In genomic region chr19:7830823-7831222, GRCh38 we compare ENCODE assay signal across 9 cellular contexts. TPM values are rescaled to one million over a fixed set of nuclear protein-coding genes. Genes with fewer than 3 reads are reported as not detected.
A peak's percentile ranks its signal among the peaks of the same experiment; 100 is the strongest.
DNase-seq lines count a peak whose midpoint lies in the region; ATAC-seq, FAIRE-seq and TF ChIP-seq lines count a peak whose summit lies in the region.
"Had no signal": no experiment of that assay in that cellular context is flagged by ENCODE, and none has a peak within 500 bp of the region (broad histone marks: within the 10 kb centered on the region; RNA-seq: fewer than 3 reads in every experiment).

No MANE protein-coding gene starts in this region.

- no peak for TF ChIP-seq RAD21 in HepG2 (CRISPR knock-in tag; IDR thresholded peaks at IDR 0.05)

- in situ Hi-C loops in HepG2 (cut with HindIII; ENCODE audit: extremely low pct_ligation_motif_present, low pct_unique_long_range_greater_than_20kb), result no loop called here

- no peak for DNase-seq in activated T-cell treated with anti-CD3 and anti-CD28 coated beads, Interleukin-2, amount 50 U/mL, for 72 hours
- DNase-seq in activated T-cell treated with anti-CD3 and anti-CD28 coated beads for 4 hours (no peak), HepG2 (ENCODE audit: low spot score) (no peak), tibial artery (no peak), erythroblast (lab: John Stamatoyannopoulos, UW) (no peak)
- DNase-seq in activated naive CD8-positive, alpha-beta T cell treated with anti-CD3 and anti-CD28 coated beads, Interleukin-2, amount 50 U/mL, for 24 hours, result no peak
- no peak for DNase-seq in stimulated activated CD4-positive, alpha-beta T cell treated with anti-CD3 and anti-CD28 coated beads, Interleukin-1b, Interleukin-23, amount 100 ng/mL, for 48 hours

- peaks cover 16% of the 10 kb centered on the region for H3K27me3 Mint-ChIP-seq in activated T-cell treated with anti-CD3 and anti-CD28 coated beads, Interleukin-2, amount 50 U/mL, for 72 hours (ENCODE audit: low read depth)
- peaks cover 4% of the 10 kb centered on the region for H3K27me3 Mint-ChIP-seq in activated naive CD8-positive, alpha-beta T cell treated with anti-CD3 and anti-CD28 coated beads, Interleukin-2, amount 50 U/mL, for 24 hours

- H3K4me1 ChIP-seq in HepG2 (ENCODE audit: insufficient read depth, low read length) (peaks cover 41% of the 10 kb centered on the region), tibial artery (peaks cover 0 to 33% (median 17%) of the 10 kb centered on the region in 4 donors)

- TF ChIP-seq CTCF in HepG2 (CRISPR knock-in tag; IDR thresholded peaks at IDR 0.05), result no peak
- no peak for TF ChIP-seq CTCF in tibial artery (IDR thresholded peaks at IDR 0.05)

- peaks cover 25% of the 10 kb centered on the region for H3K4me1 Mint-ChIP-seq in activated T-cell treated with anti-CD3 and anti-CD28 coated beads, Interleukin-2, amount 50 U/mL, for 72 hours (ENCODE audit: low read depth)
- peaks cover 17% of the 10 kb centered on the region for H3K4me1 Mint-ChIP-seq in activated naive CD8-positive, alpha-beta T cell treated with anti-CD3 and anti-CD28 coated beads, Interleukin-2, amount 50 U/mL, for 24 hours

- intact Hi-C loops in HepG2 (cut with micrococcal nuclease; ENCODE audit: unreplicated experiment) (no loop called here), tibial artery (cut with DNase I; ENCODE audit: low total_unique reads) (no loop called here)

- TF ChIP-seq POLR2A in HepG2 (IDR thresholded peaks at IDR 0.05; ENCODE audit: insufficient read depth in 1 of 2, low read depth in 2 of 2, low read length in 2 of 2), result no peak
- no peak for TF ChIP-seq POLR2A in erythroblast (IDR thresholded peaks at IDR 0.05; ENCODE audit: low read length)

- peak overlapping the region; percentile 57 to 74 (median 73); a peak in 5 of 6 replicates for H3K4me3 ChIP-seq in HepG2 (replicated peaks in 1 of 3; ENCODE audit: insufficient read depth in 1 of 3, low read depth in 2 of 3, low read length in 3 of 3)
- H3K4me3 ChIP-seq in tibial artery, result peak overlapping the region; percentile 82 to 95

- no peak overlapping the region for H3K27ac ChIP-seq in HepG2 (ENCODE audit: extremely low read length, insufficient read depth, low read length)
- H3K27ac ChIP-seq in tibial artery, result no peak overlapping the region

- ATAC-seq in activated T-cell treated with anti-CD3 and anti-CD28 coated beads, Interleukin-2, amount 50 U/mL, for 72 hours (replicated peaks in 1 of 2), result no peak
- ATAC-seq in activated naive CD8-positive, alpha-beta T cell treated with anti-CD3 and anti-CD28 coated beads, Interleukin-2, amount 50 U/mL, for 24 hours, result no peak
- no peak for ATAC-seq in HepG2
- no peak for ATAC-seq in HG03159 (IDR thresholded peaks at IDR 0.05; ENCODE audit: unreplicated experiment)

- peak overlapping the region; percentile 68 for H3K4me2 ChIP-seq in HepG2 (ENCODE audit: low read depth, low read length)

- H3K27me3 ChIP-seq in HepG2 (ENCODE audit: control insufficient read depth in 1 of 2, insufficient read depth in 2 of 2, low read length in 2 of 2) (peaks cover 1 to 4% of the 10 kb centered on the region in 2 experiments; a peak in 2 of 5 replicates), tibial artery (peaks cover under 1 to 2% of the 10 kb centered on the region in 2 donors)

- CTCF ChIA-PET in HepG2 (lab: Yijun Ruan, JAX; ENCODE audit: low intra/inter-chr PET ratio, low total read pairs), result interaction anchor here (1.2 kb wide), 1 partner anchor 22 kb away, joined by 5 read pairs; no protein-coding TSS in a partner anchor

- H3K36me3 ChIP-seq in HepG2 (replicated peaks in 1 of 2; ENCODE audit: control insufficient read depth in 1 of 2, insufficient read depth in 2 of 2, low read length in 2 of 2) (no peaks in the 10 kb centered on the region), tibial artery (no peaks in the 10 kb centered on the region)

- TF ChIP-seq EP300 in HepG2 (IDR thresholded peaks at IDR 0.05; ENCODE audit: low read depth in 2 of 2, low read length in 2 of 2), result no peak
- no peak for TF ChIP-seq EP300 in HepG2 (CRISPR knock-in tag; IDR thresholded peaks at IDR 0.05; ENCODE audit: borderline replicate concordance)

- no peaks in the 10 kb centered on the region for H4K20me1 ChIP-seq in HepG2 (ENCODE audit: insufficient read depth, low read length)

- no TSS peak for BruUV-seq in HepG2 (replicated peaks; lab: Mats Ljungman, UMichigan)

- H3K79me2 ChIP-seq in HepG2 (ENCODE audit: insufficient read depth, low read length), result no peaks in the 10 kb centered on the region

- 11% methylated on average over 6 of the region's 7 CpGs for WGBS in HepG2 (ENCODE audit: low lambda C conversion rate)

- no peaks in the 10 kb centered on the region for H3K9me3 Mint-ChIP-seq in activated T-cell treated with anti-CD3 and anti-CD28 coated beads, Interleukin-2, amount 50 U/mL, for 72 hours
- H3K9me3 Mint-ChIP-seq in activated naive CD8-positive, alpha-beta T cell treated with anti-CD3 and anti-CD28 coated beads, Interleukin-2, amount 50 U/mL, for 24 hours, result no peaks in the 10 kb centered on the region

- peak overlapping the region; percentile 72 to 84 for H3K4me3 Mint-ChIP-seq in activated T-cell treated with anti-CD3 and anti-CD28 coated beads, Interleukin-2, amount 50 U/mL, for 72 hours
- peak overlapping the region; percentile 73 for H3K4me3 Mint-ChIP-seq in activated naive CD8-positive, alpha-beta T cell treated with anti-CD3 and anti-CD28 coated beads, Interleukin-2, amount 50 U/mL, for 24 hours

- POLR2A ChIA-PET in HepG2 (lab: Yijun Ruan, JAX), result interaction anchor here (1.4 to 1.9 kb wide), 2 partner anchors 57 to 113 kb away, joined by 4 to 8 read pairs; partner anchors contain the start of genes LRRC8E and TIMM44

- peak overlapping the region; percentile 42; the same call in 1 of the 2 replicates for H3K9ac ChIP-seq in HepG2 (ENCODE audit: insufficient read depth, low read depth, low read length)

- no peak overlapping the region for H2AFZ ChIP-seq in HepG2 (ENCODE audit: low read length)

- H3K27ac Mint-ChIP-seq in activated T-cell treated with anti-CD3 and anti-CD28 coated beads, Interleukin-2, amount 50 U/mL, for 72 hours, result no peak overlapping the region
- no peak overlapping the region for H3K27ac Mint-ChIP-seq in activated naive CD8-positive, alpha-beta T cell treated with anti-CD3 and anti-CD28 coated beads, Interleukin-2, amount 50 U/mL, for 24 hours

- no peaks in the 10 kb centered on the region for H3K36me3 Mint-ChIP-seq in activated T-cell treated with anti-CD3 and anti-CD28 coated beads, Interleukin-2, amount 50 U/mL, for 72 hours (ENCODE audit: insufficient read depth in 2 of 2)
- no peaks in the 10 kb centered on the region for H3K36me3 Mint-ChIP-seq in activated naive CD8-positive, alpha-beta T cell treated with anti-CD3 and anti-CD28 coated beads, Interleukin-2, amount 50 U/mL, for 24 hours (ENCODE audit: low read depth)

- H3K9me3 ChIP-seq in HepG2 (ENCODE audit: low read length), result no peaks in the 10 kb centered on the region
- no peaks in the 10 kb centered on the region for H3K9me3 ChIP-seq in tibial artery

- FAIRE-seq in HepG2 (lab: Jason Lieb, UNC), result no peak

RNA-seq across cellular contexts. Expression of gene EVI5L, which starts 0.8 kb away (rescaled TPM):
- 10 to 100 TPM in 1 of 2 donors, 1 to 10 TPM in 1; 7.8 to 10.4 TPM for total RNA-seq in activated T-cell treated with anti-CD3 and anti-CD28 coated beads, Interleukin-2, amount 50 U/mL, for 72 hours
- total RNA-seq in HepG2 (2016; rRNA removed; fragmentation: Illumina TruSeq; extraction: Trizol), result 1.3 and 1.7 TPM in 2 replicates
- 0.61 and 0.62 TPM in 2 replicates for total RNA-seq in HepG2 (2016; cell fraction: cytosol; rRNA removed; fragmentation: Illumina TruSeq; extraction: Trizol; ENCODE audit: low read depth)
- 1.1 and 1.6 TPM in 2 replicates for total RNA-seq in HepG2 (2016; cell fraction: insoluble cytoplasmic fraction; rRNA removed; fragmentation: Illumina TruSeq; extraction: Trizol)
- 1.6 and 1.7 TPM in 2 replicates for total RNA-seq in HepG2 (2016; cell fraction: membrane; rRNA removed; fragmentation: Illumina TruSeq; extraction: Trizol)
- total RNA-seq in HepG2 (2016; cell fraction: nucleus; rRNA removed; fragmentation: Illumina TruSeq; extraction: Trizol), result 1.2 and 1.7 TPM in 2 replicates
- polyA plus RNA-seq in HepG2 (2011; rRNA removed), result 2.4 and 3.1 TPM in 2 replicates
- polyA plus RNA-seq in HepG2 (2011; cell fraction: cytosol; rRNA removed), result 2.1 and 2.9 TPM in 2 replicates
- polyA plus RNA-seq in HepG2 (2011; cell fraction: nucleus; rRNA removed), result 8.0 and 8.2 TPM in 2 replicates
- polyA plus RNA-seq in HepG2 (2012), result 3.2 TPM in 2 replicates
- 0.58 and 0.84 TPM in 2 replicates for polyA plus RNA-seq in HepG2 (2016; cell fraction: cytosol; fragmentation: Illumina TruSeq; extraction: Trizol; ENCODE audit: low read depth)
- polyA plus RNA-seq in HepG2 (2016; cell fraction: insoluble cytoplasmic fraction; fragmentation: Illumina TruSeq; extraction: Trizol; ENCODE audit: low read depth), result 1.7 and 2.0 TPM in 2 replicates
- polyA plus RNA-seq in HepG2 (2016; cell fraction: membrane; fragmentation: Illumina TruSeq; extraction: Trizol; ENCODE audit: low read depth), result 1.4 and 1.6 TPM in 2 replicates
- polyA plus RNA-seq in HepG2 (2016; cell fraction: nucleus; fragmentation: Illumina TruSeq; extraction: Trizol; ENCODE audit: insufficient read depth, low read depth), result 3.6 and 4.8 TPM in 2 replicates
- polyA minus RNA-seq in HepG2 (2011; rRNA and poly(A)+ RNA removed; ENCODE audit: low replicate concordance), result 6.3 and 14.8 TPM in 2 replicates
- polyA minus RNA-seq in HepG2 (2011; cell fraction: cytosol; rRNA and poly(A)+ RNA removed), result 1.1 and 1.3 TPM in 2 replicates
- 1.9 and 2.9 TPM in 2 replicates for polyA minus RNA-seq in HepG2 (2011; cell fraction: nucleus; rRNA and poly(A)+ RNA removed)

RNA-seq across cellular contexts. Expression of gene PRR36, which starts 43.4 kb away (rescaled TPM):
- under 1 TPM; 0.63 to 0.96 TPM for total RNA-seq in activated T-cell treated with anti-CD3 and anti-CD28 coated beads, Interleukin-2, amount 50 U/mL, for 72 hours
- 0.07 TPM in 2 replicates for total RNA-seq in HepG2 (2016; rRNA removed; fragmentation: Illumina TruSeq; extraction: Trizol)
- total RNA-seq in HepG2 (2016; cell fraction: cytosol; rRNA removed; fragmentation: Illumina TruSeq; extraction: Trizol; ENCODE audit: low read depth), result 0.30 TPM in 1 of 2 replicates, not detected in the other
- 0.09 and 0.30 TPM in 2 replicates for total RNA-seq in HepG2 (2016; cell fraction: insoluble cytoplasmic fraction; rRNA removed; fragmentation: Illumina TruSeq; extraction: Trizol)
- 0.15 and 0.17 TPM in 2 replicates for total RNA-seq in HepG2 (2016; cell fraction: membrane; rRNA removed; fragmentation: Illumina TruSeq; extraction: Trizol)
- total RNA-seq in HepG2 (2016; cell fraction: nucleus; rRNA removed; fragmentation: Illumina TruSeq; extraction: Trizol), result 0.09 and 0.22 TPM in 2 replicates
- 0.17 TPM in 2 replicates for polyA plus RNA-seq in HepG2 (2011; rRNA removed)
- 0.05 and 0.13 TPM in 2 replicates for polyA plus RNA-seq in HepG2 (2011; cell fraction: cytosol; rRNA removed)
- 0.73 and 1.3 TPM in 2 replicates for polyA plus RNA-seq in HepG2 (2011; cell fraction: nucleus; rRNA removed)
- polyA plus RNA-seq in HepG2 (2012), result 1.5 and 1.8 TPM in 2 replicates
- polyA plus RNA-seq in HepG2 (2016; cell fraction: cytosol; fragmentation: Illumina TruSeq; extraction: Trizol; ENCODE audit: low read depth), result 0.23 and 0.25 TPM in 2 replicates
- 0.54 and 0.83 TPM in 2 replicates for polyA plus RNA-seq in HepG2 (2016; cell fraction: insoluble cytoplasmic fraction; fragmentation: Illumina TruSeq; extraction: Trizol; ENCODE audit: low read depth)
- polyA plus RNA-seq in HepG2 (2016; cell fraction: membrane; fragmentation: Illumina TruSeq; extraction: Trizol; ENCODE audit: low read depth), result 0.34 and 0.41 TPM in 2 replicates
- polyA plus RNA-seq in HepG2 (2016; cell fraction: nucleus; fragmentation: Illumina TruSeq; extraction: Trizol; ENCODE audit: insufficient read depth, low read depth), result 1.3 and 1.5 TPM in 2 replicates
- polyA minus RNA-seq in HepG2 (2011; rRNA and poly(A)+ RNA removed; ENCODE audit: low replicate concordance), result 0.34 TPM in 1 of 2 replicates, not detected in the other
- polyA minus RNA-seq in HepG2 (2011; cell fraction: cytosol; rRNA and poly(A)+ RNA removed), result 0.97 and 1.1 TPM in 2 replicates
- 0.25 and 0.26 TPM in 2 replicates for polyA minus RNA-seq in HepG2 (2011; cell fraction: nucleus; rRNA and poly(A)+ RNA removed)

RNA-seq across cellular contexts. Expression of gene LRRC8E, which starts 57.5 kb away (rescaled TPM):
- not detected for total RNA-seq in activated T-cell treated with anti-CD3 and anti-CD28 coated beads, Interleukin-2, amount 50 U/mL, for 72 hours
- 4.0 and 8.0 TPM in 2 replicates for total RNA-seq in HepG2 (2016; rRNA removed; fragmentation: Illumina TruSeq; extraction: Trizol)
- total RNA-seq in HepG2 (2016; cell fraction: cytosol; rRNA removed; fragmentation: Illumina TruSeq; extraction: Trizol; ENCODE audit: low read depth), result 0.97 and 1.0 TPM in 2 replicates
- 4.0 and 9.1 TPM in 2 replicates for total RNA-seq in HepG2 (2016; cell fraction: insoluble cytoplasmic fraction; rRNA removed; fragmentation: Illumina TruSeq; extraction: Trizol)
- total RNA-seq in HepG2 (2016; cell fraction: membrane; rRNA removed; fragmentation: Illumina TruSeq; extraction: Trizol), result 2.2 and 3.4 TPM in 2 replicates
- total RNA-seq in HepG2 (2016; cell fraction: nucleus; rRNA removed; fragmentation: Illumina TruSeq; extraction: Trizol), result 7.5 and 8.2 TPM in 2 replicates
- 10.3 and 14.6 TPM in 2 replicates for polyA plus RNA-seq in HepG2 (2011; rRNA removed)
- 6.6 and 7.8 TPM in 2 replicates for polyA plus RNA-seq in HepG2 (2011; cell fraction: cytosol; rRNA removed)
- polyA plus RNA-seq in HepG2 (2011; cell fraction: nucleus; rRNA removed), result 7.6 and 8.4 TPM in 2 replicates
- polyA plus RNA-seq in HepG2 (2012), result 10.1 and 12.0 TPM in 2 replicates
- 0.41 and 0.42 TPM in 2 replicates for polyA plus RNA-seq in HepG2 (2016; cell fraction: cytosol; fragmentation: Illumina TruSeq; extraction: Trizol; ENCODE audit: low read depth)
- polyA plus RNA-seq in HepG2 (2016; cell fraction: insoluble cytoplasmic fraction; fragmentation: Illumina TruSeq; extraction: Trizol; ENCODE audit: low read depth), result 2.8 and 3.6 TPM in 2 replicates
- 0.65 and 1.00 TPM in 2 replicates for polyA plus RNA-seq in HepG2 (2016; cell fraction: membrane; fragmentation: Illumina TruSeq; extraction: Trizol; ENCODE audit: low read depth)
- 8.0 and 10.3 TPM in 2 replicates for polyA plus RNA-seq in HepG2 (2016; cell fraction: nucleus; fragmentation: Illumina TruSeq; extraction: Trizol; ENCODE audit: insufficient read depth, low read depth)
- polyA minus RNA-seq in HepG2 (2011; rRNA and poly(A)+ RNA removed; ENCODE audit: low replicate concordance), result 13.5 and 26.2 TPM in 2 replicates
- polyA minus RNA-seq in HepG2 (2011; cell fraction: cytosol; rRNA and poly(A)+ RNA removed), result 10.5 and 13.4 TPM in 2 replicates
- 5.5 and 7.0 TPM in 2 replicates for polyA minus RNA-seq in HepG2 (2011; cell fraction: nucleus; rRNA and poly(A)+ RNA removed)
- total RNA-seq: cerebellum had no signal
